In the genomic region with DNA sequence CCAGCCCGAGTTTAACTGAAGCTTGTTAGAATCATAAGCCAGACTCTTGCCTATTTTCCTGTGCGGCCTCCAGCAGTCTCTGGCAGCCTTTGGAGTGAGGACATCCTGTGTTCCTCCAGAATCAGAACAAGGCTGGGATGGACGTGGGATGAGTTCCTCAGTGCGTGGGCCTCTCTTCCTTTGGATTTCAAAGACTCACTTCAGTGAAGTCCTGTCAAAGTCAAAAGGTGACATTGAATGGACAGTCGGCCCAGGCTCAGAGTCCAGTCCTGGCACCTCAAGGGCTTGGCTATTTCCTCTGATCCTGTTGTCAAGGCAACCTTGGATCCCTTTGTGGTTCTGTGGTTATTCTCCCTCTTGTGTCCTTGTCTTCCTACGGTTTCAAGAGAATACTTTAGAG, we compare ENCODE assay signal across 35 cellular contexts. TPM values are rescaled to one million over a fixed set of nuclear protein-coding genes. Genes with fewer than 3 reads are reported as not detected.
DNase-seq lines count a peak whose midpoint lies in the region; ATAC-seq and TF ChIP-seq lines count a peak whose summit lies in the region.
"Had no signal": no experiment of that assay in that cellular context is flagged by ENCODE, and none has a peak within 500 bp of the region (broad histone marks: within the 10 kb centered on the region; RNA-seq: fewer than 3 reads in every experiment).

No MANE protein-coding gene starts in this region.

- H3K36me3 ChIP-seq in left ventricle myocardium inferior = no peaks in the 10 kb centered on the region
- H3K36me3 ChIP-seq in right atrium auricular region = no peaks in the 10 kb centered on the region
- no peaks in the 10 kb centered on the region for H3K36me3 ChIP-seq in left lung
- H3K36me3 ChIP-seq in Karpas-422 (ENCODE audit: insufficient read depth, low read length) = no peaks in the 10 kb centered on the region
- H3K36me3 ChIP-seq: ovary, stomach, tibial artery had no signal

- in situ Hi-C loops in astrocyte of the spinal cord (cut with HindIII; ENCODE audit: low sequenced_read_pairs) = no loop called here

- H3K4me2 ChIP-seq in Karpas-422 (ENCODE audit: low read depth, low read length, poor library complexity, severe bottlenecking) = no peak overlapping the region

- no peaks in the 10 kb centered on the region for H3K79me2 ChIP-seq in Karpas-422 (ENCODE audit: low read length)

- intact Hi-C loops in left ventricle myocardium inferior (cut with micrococcal nuclease) = loop anchor here (2.0 kb wide), 1 partner anchor 235 kb away; no protein-coding TSS in a partner anchor
- intact Hi-C loops in left lung (cut with DNase I) = loop anchor here in 1 of 2 donors (5.0 kb wide), 2 partner anchors 194 to 234 kb away; no protein-coding TSS in a partner anchor

- H3K4me3 ChIP-seq in left ventricle myocardium inferior = no peak overlapping the region
- no peak overlapping the region for H3K4me3 ChIP-seq in right atrium auricular region
- H3K4me3 ChIP-seq in astrocyte of the spinal cord (ENCODE audit: low read depth, low read length) = no peak overlapping the region
- H3K4me3 ChIP-seq in left lung = no peak overlapping the region
- no peak overlapping the region for H3K4me3 ChIP-seq in Karpas-422 (ENCODE audit: low read length)
- H3K4me3 ChIP-seq: lung, ovary, stomach, tibial artery had no signal

- peak; percentile 8 for ATAC-seq in left lung
- ATAC-seq: esophagus mucosa, foreskin keratinocyte, T-cell had no signal

- DNase-seq in left ventricle myocardium inferior (no peak), right atrium auricular region (ENCODE audit: low spot score) (no peak), astrocyte of the spinal cord (ENCODE audit: low read depth, low spot score) (peak; percentile 31), left lung (no peak), AML-193 (lab: John Stamatoyannopoulos, UW) (no peak), Karpas-422 (no peak), hippocampal formation (lab: John Stamatoyannopoulos, UW) (no peak)
- DNase-seq: ACHN; activated CD4-positive, alpha-beta T cell treated with anti-CD3 and anti-CD28 coated beads, Interleukin-2, amount 10 ng/mL, durations not matched to agents 24 days and 14 days; activated gamma-delta T cell; activated naive CD8-positive, alpha-beta T cell treated with anti-CD3 and anti-CD28 coated beads, Interleukin-2, amount 10 ng/mL, durations not matched to agents 7 days and 5 days; activated T-cell treated with anti-CD3 and anti-CD28 coated beads, Interleukin-2, amount 50 U/mL, for 24 hours; aorta; Caco-2; dermis blood vessel endothelial cell; DMS79 treated with DMSO at 0.1 percent for 48 hours; endodermal cell; foreskin keratinocyte; head of caudate nucleus; HFFc6; kidney glomerular epithelial cell; NCI-H1092 treated with DMSO at 0.1 percent for 48 hours; NCI-H1694 treated with DMSO at 0.1 percent for 48 hours; NCI-H510A; nephron progenitor cell; ovary; retina; stimulated activated CD4-positive, alpha-beta T cell treated with anti-CD3 and anti-CD28 coated beads, Interleukin-12 subunit alpha, Interleukin-12 subunit beta, amount 100 ng/mL, for 4 hours; stimulated activated CD4-positive, alpha-beta T cell treated with anti-CD3 and anti-CD28 coated beads, Interleukin-2, amount 100 ng/mL, for 48 hours; stomach; T-cell; tibial artery had no signal

- no peak for TF ChIP-seq CTCF in left ventricle myocardium inferior (IDR thresholded peaks at IDR 0.05; ENCODE audit: borderline replicate concordance)
- TF ChIP-seq CTCF in right atrium auricular region (IDR thresholded peaks at IDR 0.05) = no peak
- no peak for TF ChIP-seq CTCF in astrocyte of the spinal cord (IDR thresholded peaks at IDR 0.05; ENCODE audit: low read depth, low read length)
- no peak for TF ChIP-seq CTCF in left lung (IDR thresholded peaks at IDR 0.05)

- peaks cover 12% of the 10 kb centered on the region for H3K4me1 ChIP-seq in left ventricle myocardium inferior
- H3K4me1 ChIP-seq in right atrium auricular region = no peaks in the 10 kb centered on the region
- peaks cover 0 to 21% of the 10 kb centered on the region in 2 donors for H3K4me1 ChIP-seq in left lung
- peaks cover 9% of the 10 kb centered on the region for H3K4me1 ChIP-seq in Karpas-422 (ENCODE audit: low read length)
- H3K4me1 ChIP-seq: Caco-2, tibial artery had no signal

- no peaks in the 10 kb centered on the region for H3K9me3 ChIP-seq in left ventricle myocardium inferior (replicated peaks)
- no peaks in the 10 kb centered on the region for H3K9me3 ChIP-seq in right atrium auricular region
- no peaks in the 10 kb centered on the region for H3K9me3 ChIP-seq in left lung
- H3K9me3 ChIP-seq in Karpas-422 (ENCODE audit: low read length) = no peaks in the 10 kb centered on the region
- H3K9me3 ChIP-seq: Caco-2, ovary, stomach, tibial artery had no signal

- no peaks in the 10 kb centered on the region for H4K20me1 ChIP-seq in Karpas-422 (ENCODE audit: insufficient read depth, low read depth, low read length)

- no peaks in the 10 kb centered on the region for H3K9me2 ChIP-seq in Karpas-422 (replicated peaks; ENCODE audit: insufficient read depth, low read length)

- H3K27me3 ChIP-seq in left ventricle myocardium inferior (ENCODE audit: low read depth) = no peaks in the 10 kb centered on the region
- H3K27me3 ChIP-seq in right atrium auricular region = no peaks in the 10 kb centered on the region
- H3K27me3 ChIP-seq in left lung = peaks cover 4 to 5% of the 10 kb centered on the region in 2 donors
- no peaks in the 10 kb centered on the region for H3K27me3 ChIP-seq in Karpas-422 (ENCODE audit: low read length)
- H3K27me3 ChIP-seq: foreskin keratinocyte, ovary had no signal

- H3K9ac ChIP-seq in Karpas-422 (ENCODE audit: low read length) = no peak overlapping the region

- H3K27ac ChIP-seq in left ventricle myocardium inferior (replicated peaks) (peak overlapping the region; percentile 51), right atrium auricular region (no peak overlapping the region), left lung (no peak overlapping the region), temporal lobe (ENCODE audit: low read depth, low read length) (peak overlapping the region; percentile 53), Karpas-422 (ENCODE audit: low read length) (no peak overlapping the region)
- H3K27ac ChIP-seq: foreskin keratinocyte, ovary, stomach, tibial artery had no signal

- H2AFZ ChIP-seq in Karpas-422 (ENCODE audit: low read length) = no peak overlapping the region

RNA-seq across cellular contexts. Expression of a gene that starts 21.4 kb away (rescaled TPM):
- total RNA-seq in left ventricle myocardium inferior (20.9 TPM), right atrium auricular region (10 to 100 TPM; 18.1 to 18.3 TPM), left lung (10 to 100 TPM; 26.6 to 33.5 TPM), temporal lobe (58.3 TPM)
- 40.4 and 42.3 TPM in 2 replicates for total RNA-seq in Karpas-422 (2014; rRNA removed; shearing (Covaris generic); ENCODE audit: low replicate concordance)

RNA-seq across cellular contexts. Expression of a gene that starts 48.4 kb away (rescaled TPM):
- total RNA-seq in left ventricle myocardium inferior (15.0 TPM), right atrium auricular region (10 to 100 TPM; 17.8 to 28.4 TPM), left lung (10 to 100 TPM; 11.3 to 18.8 TPM), temporal lobe (3.0 TPM)
- 23.6 and 26.6 TPM in 2 replicates for total RNA-seq in Karpas-422 (2014; rRNA removed; shearing (Covaris generic); ENCODE audit: low replicate concordance)

Comparison
In these comparisons a context has a peak if more than half of its experiments do, and no peak if none do; other contexts are left out.
1. H3K27ac ChIP-seq: peak in left ventricle myocardium inferior (single experiment) and temporal lobe (single experiment); none in right atrium auricular region (0 of 2), left lung (0 of 2) and Karpas-422 (single experiment).